In the genomic region with DNA sequence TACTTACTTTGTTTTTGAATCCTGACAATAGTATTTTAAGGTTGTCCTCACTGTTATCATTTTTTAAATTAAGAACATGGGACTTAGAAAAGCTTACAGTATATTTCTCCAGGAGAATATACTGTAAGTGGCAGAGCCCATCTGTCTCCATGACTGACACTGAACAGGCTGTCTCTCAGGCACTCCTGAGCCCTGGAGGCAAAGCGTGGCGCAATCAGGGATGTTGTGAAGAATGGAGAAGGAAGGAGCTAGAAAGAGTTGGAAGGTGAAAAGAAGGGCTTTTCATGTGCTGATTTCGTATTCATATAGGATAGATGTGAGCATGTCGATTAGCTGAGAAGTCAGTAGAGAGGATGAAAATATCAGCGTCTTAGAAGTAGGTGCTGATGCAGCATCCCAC, we compare ENCODE assay signal across 25 cellular contexts. TPM values are rescaled to one million over a fixed set of nuclear protein-coding genes. Genes with fewer than 3 reads are reported as not detected.
"Had no signal": no experiment of that assay in that cellular context is flagged by ENCODE, and none has a peak within 500 bp of the region (broad histone marks: within the 10 kb centered on the region; RNA-seq: fewer than 3 reads in every experiment).

No MANE protein-coding gene starts in this region.

- H3K4me3 ChIP-seq: esophagus squamous epithelium, gastroesophageal sphincter, left lung, lower lobe of right lung, neural progenitor cell, prostate gland, spleen, testis, tibial nerve had no signal

- H3K27ac Mint-ChIP-seq: dendritic cell treated with granulocyte-macrophage colony-stimulating factor and Interleukin-4, amounts not matched to agents 40 ng/mL and 50 ng/mL, for 4 days; effector memory CD8-positive, alpha-beta T cell; natural killer cell treated with Interleukin-12 subunit alpha and Interleukin-12 subunit beta and Interleukin-15 and Interleukin-18, amount 100 ng/mL, for 72 hours; neural progenitor cell; stimulated activated naive B cell treated with anti-CD40 and anti-IgM and Interleukin-4, amounts not matched to agents 10 μg/mL and 1 μg/mL and 100 μg/mL, for 72 hours; stimulated activated naive CD8-positive, alpha-beta T cell treated with anti-CD3 and anti-CD28 coated beads, Interleukin-15, amount 100 ng/mL, for 72 hours had no signal

- ATAC-seq: effector memory CD8-positive, alpha-beta T cell; gastroesophageal sphincter; left lung; lower lobe of right lung; natural killer cell treated with Interleukin-12 subunit alpha and Interleukin-12 subunit beta and Interleukin-15 and Interleukin-18, amount 100 ng/mL, for 72 hours; sciatic nerve; stimulated activated naive B cell treated with anti-CD40 and anti-IgM and Interleukin-4, amounts not matched to agents 10 μg/mL and 1 μg/mL and 100 μg/mL, for 72 hours; stimulated activated naive CD8-positive, alpha-beta T cell treated with anti-CD3 and anti-CD28 coated beads, Interleukin-15, amount 100 ng/mL, for 72 hours had no signal

- H3K27me3 ChIP-seq: esophagus squamous epithelium, gastroesophageal sphincter, left lung, neural progenitor cell, spleen, testis, tibial nerve had no signal

- H3K4me1 ChIP-seq: esophagus squamous epithelium, gastroesophageal sphincter, left lung, lower lobe of right lung, neural progenitor cell, parathyroid adenoma, prostate gland, spleen, testis, tibial nerve had no signal

- H3K27ac ChIP-seq: esophagus squamous epithelium, gastroesophageal sphincter, left lung, lower lobe of right lung, neural progenitor cell, parathyroid adenoma, prostate gland, spleen, testis, tibial nerve had no signal

- H3K36me3 Mint-ChIP-seq: natural killer cell treated with Interleukin-12 subunit alpha and Interleukin-12 subunit beta and Interleukin-15 and Interleukin-18, amount 100 ng/mL, for 72 hours; stimulated activated naive B cell treated with anti-CD40 and anti-IgM and Interleukin-4, amounts not matched to agents 10 μg/mL and 1 μg/mL and 100 μg/mL, for 72 hours had no signal

- H3K27me3 Mint-ChIP-seq: dendritic cell treated with granulocyte-macrophage colony-stimulating factor and Interleukin-4, amounts not matched to agents 40 ng/mL and 50 ng/mL, for 4 days; effector memory CD8-positive, alpha-beta T cell; natural killer cell treated with Interleukin-12 subunit alpha and Interleukin-12 subunit beta and Interleukin-15 and Interleukin-18, amount 100 ng/mL, for 72 hours; stimulated activated naive B cell treated with anti-CD40 and anti-IgM and Interleukin-4, amounts not matched to agents 10 μg/mL and 1 μg/mL and 100 μg/mL, for 72 hours had no signal

- H3K9me3 ChIP-seq: gastroesophageal sphincter, lower lobe of right lung, prostate gland, testis had no signal

- H3K36me3 ChIP-seq: esophagus squamous epithelium, gastroesophageal sphincter, left lung, lower lobe of right lung, neural progenitor cell, prostate gland, spleen, tibial nerve had no signal

- H3K4me1 Mint-ChIP-seq: neural progenitor cell; stimulated activated naive B cell treated with anti-CD40 and anti-IgM and Interleukin-4, amounts not matched to agents 10 μg/mL and 1 μg/mL and 100 μg/mL, for 72 hours; stimulated activated naive CD8-positive, alpha-beta T cell treated with anti-CD3 and anti-CD28 coated beads, Interleukin-15, amount 100 ng/mL, for 72 hours had no signal

- DNase-seq: cerebellar nuclear complex; effector memory CD8-positive, alpha-beta T cell; esophagus squamous epithelium; foreskin fibroblast; head of caudate nucleus; hypothalamus; left lung; lower lobe of right lung; mesenchymal stem cell; midbrain; occipital lobe; spleen; stimulated activated CD4-positive, alpha-beta T cell treated with anti-CD3 and anti-CD28 coated beads, Interleukin-2, amount 100 ng/mL, for 24 hours; stimulated activated CD4-positive, alpha-beta T cell treated with anti-CD3 and anti-CD28 coated beads, Interleukin-4, amount 100 ng/mL, for 4 hours; stimulated activated naive B cell treated with anti-CD40 and anti-IgM and Interleukin-4, amounts not matched to agents 10 μg/mL and 1 μg/mL and 100 μg/mL, for 72 hours; stimulated activated naive CD8-positive, alpha-beta T cell treated with anti-CD3 and anti-CD28 coated beads, Interleukin-15, amount 100 ng/mL, for 72 hours; testis had no signal

- H3K4me3 Mint-ChIP-seq: dendritic cell treated with granulocyte-macrophage colony-stimulating factor and Interleukin-4, amounts not matched to agents 40 ng/mL and 50 ng/mL, for 4 days; effector memory CD8-positive, alpha-beta T cell; natural killer cell treated with Interleukin-12 subunit alpha and Interleukin-12 subunit beta and Interleukin-15 and Interleukin-18, amount 100 ng/mL, for 72 hours; neural progenitor cell; stimulated activated naive B cell treated with anti-CD40 and anti-IgM and Interleukin-4, amounts not matched to agents 10 μg/mL and 1 μg/mL and 100 μg/mL, for 72 hours; stimulated activated naive CD8-positive, alpha-beta T cell treated with anti-CD3 and anti-CD28 coated beads, Interleukin-15, amount 100 ng/mL, for 72 hours had no signal

RNA-seq across cellular contexts. Expression of a gene that starts 41.5 kb away (rescaled TPM):
- total RNA-seq: natural killer cell treated with Interleukin-12 subunit alpha and Interleukin-12 subunit beta and Interleukin-15 and Interleukin-18, amount 100 ng/mL, for 72 hours had no signal
